ENCODE assay signal across 14 cellular contexts in genomic region chr18:79596451-79597175, GRCh38.
"Had no signal": no experiment of that assay in that cellular context is flagged by ENCODE, and none has a peak within 500 bp of the region (broad histone marks: within the 10 kb centered on the region; RNA-seq: fewer than 3 reads in every experiment).

No MANE protein-coding gene starts in this region.

- H3K27me3 ChIP-seq: SJSA1, thyroid gland had no signal

- H3K36me3 ChIP-seq: SJSA1, thyroid gland had no signal

- DNase-seq: activated CD4-positive, alpha-beta memory T cell treated with anti-CD3 and anti-CD28 coated beads for 36 hours; activated naive CD8-positive, alpha-beta T cell treated with anti-CD3 and anti-CD28 coated beads for 36 hours; activated T-cell treated with anti-CD3 and anti-CD28 coated beads, Interleukin-2, amount 50 U/mL, for 4 hours; anterior cingulate cortex; cerebellar nuclear complex; endodermal cell; immature natural killer cell; naive thymus-derived CD4-positive, alpha-beta T cell; SW 1271; T-helper 9 cell; thyroid gland had no signal

- H3K27ac ChIP-seq: SJSA1, skin epidermis, thyroid gland had no signal

- H3K9me3 Mint-ChIP-seq: activated CD4-positive, alpha-beta memory T cell treated with anti-CD3 and anti-CD28 coated beads for 36 hours had no signal

- H3K4me3 Mint-ChIP-seq: activated CD4-positive, alpha-beta memory T cell treated with anti-CD3 and anti-CD28 coated beads for 36 hours; activated naive CD8-positive, alpha-beta T cell treated with anti-CD3 and anti-CD28 coated beads for 36 hours; activated T-cell treated with anti-CD3 and anti-CD28 coated beads, Interleukin-2, amount 50 U/mL, for 4 hours; endodermal cell; immature natural killer cell; naive thymus-derived CD4-positive, alpha-beta T cell; stimulated activated effector memory CD8-positive, alpha-beta T cell treated with anti-CD3 and anti-CD28 coated beads, Interleukin-12 subunit alpha, Interleukin-12 subunit beta, amount 100 ng/mL, for 72 hours had no signal

- H3K9me3 ChIP-seq: SJSA1, thyroid gland had no signal

- H3K27ac Mint-ChIP-seq: activated CD4-positive, alpha-beta memory T cell treated with anti-CD3 and anti-CD28 coated beads for 36 hours; activated naive CD8-positive, alpha-beta T cell treated with anti-CD3 and anti-CD28 coated beads for 36 hours; endodermal cell; naive thymus-derived CD4-positive, alpha-beta T cell; stimulated activated effector memory CD8-positive, alpha-beta T cell treated with anti-CD3 and anti-CD28 coated beads, Interleukin-12 subunit alpha, Interleukin-12 subunit beta, amount 100 ng/mL, for 72 hours had no signal

- H3K4me3 ChIP-seq: SJSA1, skin epidermis, thyroid gland had no signal

- ATAC-seq: activated T-cell treated with anti-CD3 and anti-CD28 coated beads, Interleukin-2, amount 50 U/mL, for 4 hours; naive thymus-derived CD4-positive, alpha-beta T cell had no signal

- H3K4me1 Mint-ChIP-seq: immature natural killer cell; stimulated activated effector memory CD8-positive, alpha-beta T cell treated with anti-CD3 and anti-CD28 coated beads, Interleukin-12 subunit alpha, Interleukin-12 subunit beta, amount 100 ng/mL, for 72 hours had no signal

- H3K36me3 Mint-ChIP-seq: activated CD4-positive, alpha-beta memory T cell treated with anti-CD3 and anti-CD28 coated beads for 36 hours; activated naive CD8-positive, alpha-beta T cell treated with anti-CD3 and anti-CD28 coated beads for 36 hours; immature natural killer cell; stimulated activated effector memory CD8-positive, alpha-beta T cell treated with anti-CD3 and anti-CD28 coated beads, Interleukin-12 subunit alpha, Interleukin-12 subunit beta, amount 100 ng/mL, for 72 hours had no signal
